Comparison of ENCODE assay signal across 8 cellular contexts in the genomic region with DNA sequence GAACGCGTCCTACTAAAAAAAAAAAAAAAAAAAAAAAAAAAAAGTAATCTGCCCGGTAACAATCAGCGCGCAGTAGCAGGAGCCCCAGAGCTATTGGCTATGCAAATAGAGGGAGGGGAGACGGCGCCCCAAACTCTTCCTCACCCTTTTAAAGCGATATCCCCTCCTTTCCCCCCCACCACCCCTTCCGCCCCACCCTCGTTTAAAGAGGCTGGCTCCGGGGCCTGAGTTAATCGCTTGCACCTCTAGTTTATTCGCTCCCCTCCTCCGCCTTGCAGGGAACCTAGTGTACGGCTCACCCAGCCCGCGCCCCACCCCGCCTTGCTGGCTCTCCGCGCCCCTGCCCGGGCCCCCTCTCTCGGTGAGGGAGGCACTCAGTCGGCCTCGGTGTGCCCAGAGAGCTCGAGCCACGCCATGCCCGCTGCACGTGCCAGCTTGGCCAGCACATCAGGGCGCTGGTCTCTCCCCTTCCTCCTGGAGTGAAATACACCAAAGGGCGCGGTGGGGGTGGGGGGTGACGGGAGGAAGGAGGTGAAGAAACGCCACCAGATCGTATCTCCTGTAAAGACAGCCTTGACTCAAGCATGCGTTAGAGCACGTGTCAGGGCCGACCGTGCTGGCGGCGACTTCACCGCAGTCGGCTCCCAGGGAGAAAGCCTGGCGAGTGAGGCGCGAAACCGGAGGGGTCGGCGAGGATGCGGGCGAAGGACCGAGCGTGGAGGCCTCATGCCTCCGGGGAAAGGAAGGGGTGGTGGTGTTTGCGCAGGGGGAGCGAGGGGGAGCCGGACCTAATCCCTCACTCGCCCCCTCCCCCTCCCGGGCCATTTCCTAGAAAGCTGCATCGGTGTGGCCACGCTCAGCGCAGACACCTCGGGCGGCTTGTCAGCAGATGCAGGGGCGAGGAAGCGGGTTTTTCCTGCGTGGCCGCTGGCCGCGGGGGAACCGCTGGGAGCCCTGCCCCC. TPM values are rescaled to one million over a fixed set of nuclear protein-coding genes. Genes with fewer than 3 reads are reported as not detected.
A peak's percentile ranks its signal among the peaks of the same experiment; 100 is the strongest.
DNase-seq lines count a peak whose midpoint lies in the region; ATAC-seq and TF ChIP-seq lines count a peak whose summit lies in the region.

No MANE protein-coding gene starts in this region.

- no peaks in the 10 kb centered on the region for H3K9me3 ChIP-seq in DOHH2 (ENCODE audit: control insufficient read depth, insufficient read depth, low read length)
- H3K9me3 ChIP-seq in MG63: no peaks in the 10 kb centered on the region
- no peaks in the 10 kb centered on the region for H3K9me3 ChIP-seq in mononuclear cell (ENCODE audit: low read depth, low read length)

- H3K4me2 ChIP-seq in DOHH2 (ENCODE audit: low read length): peak overlapping the region; percentile 74

- H3K79me2 ChIP-seq in DOHH2 (ENCODE audit: control insufficient read depth, low read length): no peaks in the 10 kb centered on the region

- peak overlapping the region; percentile 98 to 99 for H3K27ac Mint-ChIP-seq in effector memory CD8-positive, alpha-beta T cell

- peak; percentile 21 for DNase-seq in MG63
- DNase-seq in activated CD8-positive, alpha-beta memory T cell treated with anti-CD3 and anti-CD28 coated beads for 4 hours (ENCODE audit: low read depth in 2 of 2): peak; percentile 72 to 88
- DNase-seq in effector memory CD8-positive, alpha-beta T cell: peak; percentile 74 to 82 (median 75)
- peak; percentile 80 to 89 for DNase-seq in stimulated activated CD8-positive, alpha-beta memory T cell treated with anti-CD3 and anti-CD28 coated beads, Interleukin-15, amount 100 ng/mL, for 4 hours (ENCODE audit: low read depth in 2 of 2)
- DNase-seq in DMS79 treated with DMSO at 0.1 percent for 48 hours (lab: John Stamatoyannopoulos, UW): no peak

- H4K20me1 ChIP-seq in DOHH2 (ENCODE audit: control insufficient read depth, insufficient read depth, low read depth, low read length): no peaks in the 10 kb centered on the region; the same call in 1 of the 2 replicates

- no peaks in the 10 kb centered on the region for H3K9me2 ChIP-seq in DOHH2 (replicated peaks; ENCODE audit: control insufficient read depth, low read length)

- peaks cover 90% of the 10 kb centered on the region for H3K27me3 ChIP-seq in DOHH2 (ENCODE audit: control insufficient read depth, low read length)
- peaks cover 89% of the 10 kb centered on the region for H3K27me3 ChIP-seq in MG63
- H3K27me3 ChIP-seq in mononuclear cell (ENCODE audit: insufficient read depth, low read length): peaks cover 22% of the 10 kb centered on the region

- TF ChIP-seq CTCF in DOHH2 (IDR thresholded peaks at IDR 0.05; ENCODE audit: low read depth, low read length, poor library complexity, severe bottlenecking): no peak

- peak overlapping the region; percentile 96 to 99 for H3K4me3 Mint-ChIP-seq in effector memory CD8-positive, alpha-beta T cell

- peak overlapping the region; percentile 64 for H3K4me3 ChIP-seq in DOHH2 (ENCODE audit: low read length)
- peak overlapping the region; percentile 10; the same call in 1 of the 2 replicates for H3K4me3 ChIP-seq in MG63
- peak overlapping the region; percentile 72 for H3K4me3 ChIP-seq in mononuclear cell (ENCODE audit: low read length)

- peaks cover 41% of the 10 kb centered on the region for H3K4me1 ChIP-seq in DOHH2 (ENCODE audit: control insufficient read depth, low read length)
- H3K4me1 ChIP-seq in mononuclear cell (ENCODE audit: insufficient read depth, low read length): peaks cover 72% of the 10 kb centered on the region

- peaks cover 40 to 46% of the 10 kb centered on the region in 2 donors for H3K4me1 Mint-ChIP-seq in effector memory CD8-positive, alpha-beta T cell (ENCODE audit: low read depth in 2 of 2)

- no peaks in the 10 kb centered on the region for H3K9me3 Mint-ChIP-seq in effector memory CD8-positive, alpha-beta T cell

- peaks cover 0 to 9% of the 10 kb centered on the region in 2 donors for H3K27me3 Mint-ChIP-seq in effector memory CD8-positive, alpha-beta T cell

- H3K36me3 ChIP-seq in DOHH2 (ENCODE audit: control insufficient read depth, low read length) (no peaks in the 10 kb centered on the region), MG63 (no peaks in the 10 kb centered on the region)

- peak; percentile 39 for ATAC-seq in GM21717 (IDR thresholded peaks at IDR 0.05; ENCODE audit: unreplicated experiment)
- peak; percentile 51 for ATAC-seq in effector memory CD8-positive, alpha-beta T cell (replicated peaks)

- peaks cover 7% of the 10 kb centered on the region; the same call in 1 of the 2 replicates for H3F3A ChIP-seq in DOHH2 (ENCODE audit: control insufficient read depth, insufficient read depth)

- H3K27ac ChIP-seq in DOHH2 (ENCODE audit: low read depth, low read length): no peak overlapping the region

- H3K36me3 Mint-ChIP-seq in effector memory CD8-positive, alpha-beta T cell (ENCODE audit: insufficient read depth): peaks cover 64% of the 10 kb centered on the region

RNA-seq across cellular contexts. Expression of a gene that starts 1.3 kb away (rescaled TPM):
- 0.07 TPM in 1 of 2 replicates, not detected in the other for total RNA-seq in MG63 (2014; rRNA removed; shearing (Covaris generic); ENCODE audit: low replicate concordance)
- 60.7 TPM for total RNA-seq in mononuclear cell

RNA-seq across cellular contexts. Expression of a gene that starts 48.7 kb away (rescaled TPM):
- 9.9 and 86.7 TPM in 2 replicates for total RNA-seq in MG63 (2014; rRNA removed; shearing (Covaris generic); ENCODE audit: low replicate concordance)
- total RNA-seq in mononuclear cell: 9.8 TPM

Comparison
In these comparisons a context has a peak if more than half of its experiments do, and no peak if none do; other contexts are left out.
1. H3K4me3 ChIP-seq: peak in every context shown above with its lines; median percentile 72 in mononuclear cell; 64 in DOHH2; 10 in MG63.
2. RNA of a gene that starts 1.3 kb away (total RNA-seq): 60.7 TPM in mononuclear cell (single experiment); 0.07 TPM in MG63; every median in the first group is over 10 times any median in the second.